ENCODE assay signal across 1 cellular context in the genomic region with DNA sequence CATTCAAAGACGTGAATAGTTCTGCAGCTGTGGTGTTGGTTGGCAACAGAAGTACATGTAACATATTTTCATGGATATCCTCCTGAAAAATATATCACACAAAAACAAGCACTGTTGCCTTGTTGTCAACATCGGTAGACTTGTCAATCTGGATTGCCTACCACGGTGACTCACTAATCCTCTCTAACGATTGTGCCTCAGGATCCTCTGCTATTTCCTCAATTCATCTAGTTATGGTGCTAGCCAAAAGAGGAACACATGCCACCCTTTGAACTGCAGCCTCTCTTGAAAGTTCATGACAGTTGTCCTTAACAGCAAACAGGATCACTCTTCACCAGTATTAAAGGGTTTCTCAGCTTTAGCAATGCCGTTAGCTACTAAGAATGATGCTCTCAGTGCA.
TF ChIP-seq lines count a peak whose summit lies in the region.

No MANE protein-coding gene starts in this region.

TF ChIP-seq in GM23338, 12 proteins besides CTCF, POLR2A, EP300 and RAD21 (continued from another document):
- TF ChIP-seq ZNF462 (CRISPR knock-in tag; IDR thresholded peaks at IDR 0.05) (no peak), CREB1 (CRISPR knock-in tag; IDR thresholded peaks at IDR 0.05; ENCODE audit: low read depth) (no peak), EZH2 (IDR thresholded peaks at IDR 0.05; ENCODE audit: low read depth, unreplicated experiment) (no peak), STAT1 (IDR thresholded peaks at IDR 0.05; ENCODE audit: unreplicated experiment) (no peak), ZNF331 (CRISPR knock-in tag; IDR thresholded peaks at IDR 0.05; ENCODE audit: low read depth) (no peak), EZH2phosphoT487 (IDR thresholded peaks at IDR 0.05; ENCODE audit: unreplicated experiment) (no peak), ETS1 (IDR thresholded peaks at IDR 0.05) (no peak)
